ENCODE assay signal across 13 cellular contexts in genomic region chr11:65591939-65592814, GRCh38. TPM values are rescaled to one million over a fixed set of nuclear protein-coding genes. Genes with fewer than 3 reads are reported as not detected.
DNase-seq lines count a peak whose midpoint lies in the region; ATAC-seq and TF ChIP-seq lines count a peak whose summit lies in the region.
"Had no signal": no experiment of that assay in that cellular context is flagged by ENCODE, and none has a peak within 500 bp of the region (broad histone marks: within the 10 kb centered on the region; RNA-seq: fewer than 3 reads in every experiment).

No MANE protein-coding gene starts in this region.

- BruUV-seq in mammary epithelial cell (replicated peaks; lab: Mats Ljungman, UMichigan) = TSS peak; percentile 93

- H3K27me3 ChIP-seq in AG04450 (ENCODE audit: control insufficient read depth, insufficient read depth, low read length) = no peaks in the 10 kb centered on the region
- H3K27me3 ChIP-seq in mammary epithelial cell (ENCODE audit: insufficient read depth, low read length) = no peaks in the 10 kb centered on the region
- H3K27me3 ChIP-seq in iPS-15b (ENCODE audit: control insufficient read depth, insufficient read depth, low read length) = peaks cover 31% of the 10 kb centered on the region

- H3K36me3 Mint-ChIP-seq in osteocyte (ENCODE audit: unreplicated experiment) = peaks cover 7% of the 10 kb centered on the region

- intact Hi-C loops in mammary epithelial cell (cut with micrococcal nuclease) = no loop called here

- H3K4me1 ChIP-seq in mammary epithelial cell (ENCODE audit: insufficient read depth, low read length) (peaks cover 40% of the 10 kb centered on the region), iPS-15b (ENCODE audit: control insufficient read depth, insufficient read depth, low read length) (peaks cover 5% of the 10 kb centered on the region)

- peaks cover 31% of the 10 kb centered on the region for H3K4me1 Mint-ChIP-seq in osteocyte (ENCODE audit: unreplicated experiment)

- H3K9ac ChIP-seq in mammary epithelial cell (ENCODE audit: insufficient read depth, low read length) (no peak overlapping the region), iPS-15b (ENCODE audit: low read depth, low read length) (no peak overlapping the region)

- TF ChIP-seq CTCF in AG04450 (IDR thresholded peaks at IDR 0.05; ENCODE audit: low read depth, low read length) = peak; percentile 1; the same call in 1 of the 2 replicates
- no peak for TF ChIP-seq CTCF in mammary epithelial cell (conservative IDR thresholded peaks at IDR 0.05 in 1 of 2, IDR thresholded peaks at IDR 0.05 in 1 of 2; ENCODE audit: extremely low read depth in 1 of 2, insufficient read depth in 1 of 2, low read depth in 1 of 2, low read length in 2 of 2)
- TF ChIP-seq CTCF in osteocyte (IDR thresholded peaks at IDR 0.05) = peak; percentile 32

- no peaks in the 10 kb centered on the region for H4K20me1 ChIP-seq in mammary epithelial cell (ENCODE audit: insufficient read depth, low read length)

- peak overlapping the region; percentile 37 for H2AFZ ChIP-seq in mammary epithelial cell (ENCODE audit: low read depth, low read length)

- CTCF ChIA-PET in AG04450 (lab: Charles Lee) = interaction anchor here (0.6 to 3.8 kb wide), 5 partner anchors 12 to 51 kb away, joined by 3 to 48 read pairs (median 13); partner anchors contain the start of genes FAM89B and ZNRD2
- CTCF ChIA-PET in mammary epithelial cell (lab: Charles Lee; ENCODE audit: low non-redundant PET) = no interaction called here

- DNase-seq in AG04450 (ENCODE audit: low read depth, low spot score) = no peak
- no peak for DNase-seq in mammary epithelial cell
- DNase-seq in osteocyte (ENCODE audit: extremely low spot score, unreplicated experiment) = no peak
- DNase-seq in activated T-cell treated with anti-CD3 and anti-CD28 coated beads, Interleukin-2, amount 50 U/mL, for 1 hour = no peak
- DNase-seq in NCI-H524 treated with DMSO at 0.1 percent for 48 hours (lab: John Stamatoyannopoulos, UW) = no peak
- no peak for DNase-seq in COLO668 (lab: John Stamatoyannopoulos, UW; ENCODE audit: unreplicated experiment)
- DNase-seq: activated B cell treated with CpG ODN at 0.5 μM for 24 hours; activated naive CD4-positive, alpha-beta T cell treated with anti-CD3 and anti-CD28 coated beads, Interleukin-2, amount 10 ng/mL, durations not matched to agents 7 days and 5 days; MV-4-11; occipital lobe; OCI-M1 had no signal

- H3K4me3 ChIP-seq in AG04450 (ENCODE audit: low read depth, low read length) (no peak overlapping the region), mammary epithelial cell (replicated peaks in 1 of 3; ENCODE audit: insufficient read depth in 1 of 3, low read depth in 2 of 3, low read length in 3 of 3) (no peak overlapping the region), iPS-15b (ENCODE audit: low read depth, low read length) (peak overlapping the region; percentile 63)

- H3K4me3 Mint-ChIP-seq in osteocyte (ENCODE audit: unreplicated experiment) = no peak overlapping the region
- H3K4me3 Mint-ChIP-seq: activated B cell treated with CpG ODN at 0.5 μM for 24 hours; activated naive CD4-positive, alpha-beta T cell treated with anti-CD3 and anti-CD28 coated beads, Interleukin-2, amount 10 ng/mL, durations not matched to agents 7 days and 5 days had no signal

- in situ Hi-C loops in mammary epithelial cell (cut with MboI; ENCODE audit: low sequenced_read_pairs in 2 of 2) = no loop called here

- POLR2A ChIA-PET in AG04450 (lab: Yijun Ruan, JAX) = interaction anchor here (0.6 kb wide), 1 partner anchor 81 kb away, joined by 6 read pairs; no protein-coding TSS in a partner anchor

- no peaks in the 10 kb centered on the region for H3K9me3 Mint-ChIP-seq in osteocyte (ENCODE audit: unreplicated experiment)
- H3K9me3 Mint-ChIP-seq: activated B cell treated with CpG ODN at 0.5 μM for 24 hours; activated naive CD4-positive, alpha-beta T cell treated with anti-CD3 and anti-CD28 coated beads, Interleukin-2, amount 10 ng/mL, durations not matched to agents 7 days and 5 days had no signal

- no peaks in the 10 kb centered on the region for H3K79me2 ChIP-seq in mammary epithelial cell (ENCODE audit: insufficient read depth, low read length)

- 48% methylated on average over 39 of the region's 103 CpGs for WGBS in mammary epithelial cell (ENCODE audit: low coverage, missing lambda C conversion rate)

- no peaks in the 10 kb centered on the region for H3K27me3 Mint-ChIP-seq in osteocyte (ENCODE audit: unreplicated experiment)
- H3K27me3 Mint-ChIP-seq: activated B cell treated with CpG ODN at 0.5 μM for 24 hours; activated naive CD4-positive, alpha-beta T cell treated with anti-CD3 and anti-CD28 coated beads, Interleukin-2, amount 10 ng/mL, durations not matched to agents 7 days and 5 days had no signal

- peak overlapping the region; percentile 62 for H3K4me2 ChIP-seq in mammary epithelial cell (ENCODE audit: insufficient read depth, low read depth, low read length)

- H3K36me3 ChIP-seq in mammary epithelial cell (ENCODE audit: insufficient read depth, low read length) (no peaks in the 10 kb centered on the region), iPS-15b (ENCODE audit: control insufficient read depth, insufficient read depth, low read length) (no peaks in the 10 kb centered on the region)

- H3K9me3 ChIP-seq in AG04450 (ENCODE audit: control insufficient read depth, insufficient read depth, low read length) (no peaks in the 10 kb centered on the region), mammary epithelial cell (replicated peaks; ENCODE audit: insufficient read depth, low read length) (no peaks in the 10 kb centered on the region), iPS-15b (ENCODE audit: control insufficient read depth, insufficient read depth, low read length) (no peaks in the 10 kb centered on the region)

- no peak overlapping the region for H3K27ac Mint-ChIP-seq in osteocyte (ENCODE audit: unreplicated experiment)
- H3K27ac Mint-ChIP-seq: activated B cell treated with CpG ODN at 0.5 μM for 24 hours; activated naive CD4-positive, alpha-beta T cell treated with anti-CD3 and anti-CD28 coated beads, Interleukin-2, amount 10 ng/mL, durations not matched to agents 7 days and 5 days had no signal

- no peak for ATAC-seq in GM18498 (IDR thresholded peaks at IDR 0.05; ENCODE audit: unreplicated experiment)

- no peak overlapping the region for H3K27ac ChIP-seq in AG04450 (ENCODE audit: low read depth, low read length)
- H3K27ac ChIP-seq in mammary epithelial cell (ENCODE audit: insufficient read depth, low read depth, low read length) = no peak overlapping the region

- dilution Hi-C loops in mammary epithelial cell (cut with HindIII; ENCODE audit: low sequenced_read_pairs) = no loop called here

RNA-seq across cellular contexts. Expression of gene KCNK7, which starts 3.4 kb away (rescaled TPM):
- polyA plus RNA-seq in AG04450 (2011; rRNA removed) (0.17 TPM in 1 of 2 replicates, not detected in the other), mammary epithelial cell (0.20 TPM)
- not detected in 2 replicates for polyA minus RNA-seq in AG04450 (2011; rRNA and poly(A)+ RNA removed)
- total RNA-seq in mammary epithelial cell (under 1 TPM; 0.17 to 0.24 TPM), osteocyte (not detected in 2 replicates)
- polyA minus RNA-seq in mammary epithelial cell = 0.57 TPM

RNA-seq across cellular contexts. Expression of gene EHBP1L1, which starts 16.3 kb away (rescaled TPM):
- polyA plus RNA-seq in AG04450 (2011; rRNA removed) (11.3 and 15.2 TPM in 2 replicates), mammary epithelial cell (17.7 TPM)
- 11.4 and 14.3 TPM in 2 replicates for polyA minus RNA-seq in AG04450 (2011; rRNA and poly(A)+ RNA removed)
- total RNA-seq in mammary epithelial cell (10 to 100 TPM; 17.5 to 47.5 TPM), osteocyte (39.7 and 42.6 TPM in 2 replicates)
- 14.2 TPM for polyA minus RNA-seq in mammary epithelial cell

RNA-seq across cellular contexts. Expression of gene FAM89B, which starts 19.8 kb away (rescaled TPM):
- polyA plus RNA-seq in AG04450 (2011; rRNA removed) (28.8 and 40.8 TPM in 2 replicates), mammary epithelial cell (26.0 TPM)
- 16.5 and 25.0 TPM in 2 replicates for polyA minus RNA-seq in AG04450 (2011; rRNA and poly(A)+ RNA removed)
- total RNA-seq in mammary epithelial cell (10 to 100 TPM; 21.2 to 35.1 TPM), osteocyte (84.2 and 92.1 TPM in 2 replicates)
- polyA minus RNA-seq in mammary epithelial cell = 27.4 TPM

RNA-seq across cellular contexts. Expression of gene MAP3K11, which starts 21.8 kb away (rescaled TPM):
- polyA plus RNA-seq in AG04450 (2011; rRNA removed) (12.6 and 17.1 TPM in 2 replicates), mammary epithelial cell (22.6 TPM)
- 21.6 and 26.2 TPM in 2 replicates for polyA minus RNA-seq in AG04450 (2011; rRNA and poly(A)+ RNA removed)
- total RNA-seq in mammary epithelial cell (10 to 100 TPM; 29.2 to 52.8 TPM), osteocyte (43.5 and 44.7 TPM in 2 replicates)
- 46.9 TPM for polyA minus RNA-seq in mammary epithelial cell

RNA-seq across cellular contexts. Expression of gene ZNRD2, which starts 21.9 kb away (rescaled TPM):
- polyA plus RNA-seq in AG04450 (2011; rRNA removed) = 23.5 and 44.3 TPM in 2 replicates
- polyA minus RNA-seq in AG04450 (2011; rRNA and poly(A)+ RNA removed) = 6.1 and 6.3 TPM in 2 replicates
- total RNA-seq in mammary epithelial cell = 10 to 100 TPM; 35.2 to 52.8 TPM
- polyA plus RNA-seq in mammary epithelial cell = 60.2 TPM
- polyA minus RNA-seq in mammary epithelial cell = 6.7 TPM
- 31.3 and 32.7 TPM in 2 replicates for total RNA-seq in osteocyte

Comparison
In these comparisons a context has a peak if more than half of its experiments do, and no peak if none do; other contexts are left out.
1. CTCF ChIP-seq: peak in AG04450 (single experiment) and osteocyte (single experiment); none in mammary epithelial cell (0 of 2).